Comparison of ENCODE assay signal across 1 cellular context in genomic region chr19:49213791-49214190, GRCh38.
TF ChIP-seq lines count a peak whose summit lies in the region.

No MANE protein-coding gene starts in this region.

TF ChIP-seq in K562, 482 proteins besides CTCF, POLR2A, EP300 and RAD21 (continued from another document):
- peak; percentile 47 for TF ChIP-seq CTCFL (IDR thresholded peaks at IDR 0.05; ENCODE audit: borderline replicate concordance, insufficient read depth, low read depth, low read length, poor library complexity, severe bottlenecking)
- TF ChIP-seq RCOR1 (IDR thresholded peaks at IDR 0.05; ENCODE audit: borderline replicate concordance in 1 of 2, low read depth in 2 of 2, low read length in 2 of 2): peak in 1 of 2 experiments; percentile 46; a peak in 1 of 4 replicates
- peak; percentile 73 for TF ChIP-seq MYC (IDR thresholded peaks at IDR 0.05; ENCODE audit: low read depth, low read length)
- no peak for TF ChIP-seq MYC (CRISPR knock-in tag; IDR thresholded peaks at IDR 0.05; ENCODE audit: borderline replicate concordance, low read depth)
- peak; percentile 38; the same call in 1 of the 2 replicates for TF ChIP-seq MAX (CRISPR knock-in tag; IDR thresholded peaks at IDR 0.05)
- TF ChIP-seq, protein P1, sequence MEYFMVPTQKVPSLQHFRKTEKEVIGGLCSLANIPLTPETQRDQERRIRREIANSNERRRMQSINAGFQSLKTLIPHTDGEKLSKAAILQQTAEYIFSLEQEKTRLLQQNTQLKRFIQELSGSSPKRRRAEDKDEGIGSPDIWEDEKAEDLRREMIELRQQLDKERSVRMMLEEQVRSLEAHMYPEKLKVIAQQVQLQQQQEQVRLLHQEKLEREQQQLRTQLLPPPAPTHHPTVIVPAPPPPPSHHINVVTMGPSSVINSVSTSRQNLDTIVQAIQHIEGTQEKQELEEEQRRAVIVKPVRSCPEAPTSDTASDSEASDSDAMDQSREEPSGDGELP (CRISPR knock-in tag; IDR thresholded peaks at IDR 0.05; ENCODE audit: borderline replicate concordance): peak; percentile 92
- peak; percentile 47 for TF ChIP-seq DACH1 (IDR thresholded peaks at IDR 0.05; ENCODE audit: partially characterized antibody)
- TF ChIP-seq EHMT2 (IDR thresholded peaks at IDR 0.05): peak; percentile 37; the same call in 1 of the 2 replicates
- TF ChIP-seq PRMT5 (CRISPR knock-in tag; IDR thresholded peaks at IDR 0.05): no peak
- TF ChIP-seq BHLHE40 (IDR thresholded peaks at IDR 0.05; ENCODE audit: low read length): 0 out of 2 replicates have a peak, but pooled peaks have one; percentile 11
- TF ChIP-seq CBX3 (IDR thresholded peaks at IDR 0.05; ENCODE audit: borderline replicate concordance in 1 of 2, low read length in 2 of 2): peak in 1 of 2 experiments; percentile 61; a peak in 1 of 3 replicates
- 0 out of 2 replicates have a peak, but pooled peaks have one; percentile 36 for TF ChIP-seq CREB3L1 (IDR thresholded peaks at IDR 0.05; ENCODE audit: borderline replicate concordance, low read depth)
- 0 out of 2 replicates have a peak, but pooled peaks have one; percentile 6 for TF ChIP-seq SMC3 (conservative IDR thresholded peaks at IDR 0.05; ENCODE audit: insufficient read depth, low read depth, low read length)
- TF ChIP-seq NR2C2 (CRISPR knock-in tag; IDR thresholded peaks at IDR 0.05): 0 out of 2 replicates have a peak, but pooled peaks have one; percentile 46
- TF ChIP-seq NR2C2 (tag; IDR thresholded peaks at IDR 0.05): no peak
- no peak for TF ChIP-seq GTF2F1 (IDR thresholded peaks at IDR 0.05; ENCODE audit: low read depth, low read length)
- no peak for TF ChIP-seq ZNF609 (CRISPR knock-in tag; IDR thresholded peaks at IDR 0.05; ENCODE audit: borderline replicate concordance)
